14 cellular contexts compared by ENCODE assay signal in genomic region chr3:157500232-157500631, GRCh38. TPM values are rescaled to one million over a fixed set of nuclear protein-coding genes. Genes with fewer than 3 reads are reported as not detected.
DNase-seq lines count a peak whose midpoint lies in the region; ATAC-seq, FAIRE-seq and TF ChIP-seq lines count a peak whose summit lies in the region.
"Had no signal": no experiment of that assay in that cellular context is flagged by ENCODE, and none has a peak within 500 bp of the region (broad histone marks: within the 10 kb centered on the region; RNA-seq: fewer than 3 reads in every experiment).

No MANE protein-coding gene starts in this region.

- no peak overlapping the region for H3K9ac ChIP-seq in Karpas-422 (ENCODE audit: low read length)

- H3K27ac Mint-ChIP-seq in endothelial cell (ENCODE audit: unreplicated experiment) (peak overlapping the region; percentile 34), nephron (peak overlapping the region; percentile 91 to 97 (median 91))

- no peak overlapping the region for H3K4me3 ChIP-seq in Karpas-422 (ENCODE audit: low read length)

- H3K4me1 Mint-ChIP-seq in endothelial cell (ENCODE audit: unreplicated experiment) (peaks cover 40% of the 10 kb centered on the region), nephron (peaks cover 31% of the 10 kb centered on the region)

- H3K36me3 ChIP-seq in Karpas-422 (ENCODE audit: insufficient read depth, low read length) = no peaks in the 10 kb centered on the region

- H3K4me3 Mint-ChIP-seq in endothelial cell (ENCODE audit: unreplicated experiment) = peak overlapping the region; percentile 44
- peak overlapping the region; percentile 76 to 83 (median 81) for H3K4me3 Mint-ChIP-seq in nephron

- no peaks in the 10 kb centered on the region for H3K9me3 ChIP-seq in Karpas-422 (ENCODE audit: low read length)

- H3K27me3 Mint-ChIP-seq in endothelial cell (ENCODE audit: unreplicated experiment) (no peaks in the 10 kb centered on the region), nephron (ENCODE audit: low read depth) (peaks cover 20% of the 10 kb centered on the region)

- H3K9me3 Mint-ChIP-seq in endothelial cell (ENCODE audit: unreplicated experiment) (no peaks in the 10 kb centered on the region), nephron (no peaks in the 10 kb centered on the region)

- no peaks in the 10 kb centered on the region for H3K9me2 ChIP-seq in Karpas-422 (replicated peaks; ENCODE audit: insufficient read depth, low read length)

- DNase-seq in ACHN (peak; percentile 17), NCI-H146 treated with DMSO at 0.1 percent for 48 hours (lab: John Stamatoyannopoulos, UW; ENCODE audit: unreplicated experiment) (peak; percentile 51), endothelial cell (ENCODE audit: low spot score) (no peak), D721Med (ENCODE audit: insufficient read length, low spot score) (no peak), Karpas-422 (no peak)
- no peak for DNase-seq in activated CD8-positive, alpha-beta memory T cell treated with anti-CD3 and anti-CD28 coated beads, Interleukin-2, amount 50 U/mL, for 4 hours
- DNase-seq: DMS153; MV-4-11; NCI-H524; occipital lobe; Right ventricle myocardium superior; stimulated activated CD4-positive, alpha-beta T cell treated with anti-CD3 and anti-CD28 coated beads, Interleukin-1b, Interleukin-23, amount 100 ng/mL, for 48 hours had no signal

- no peaks in the 10 kb centered on the region for H3K79me2 ChIP-seq in Karpas-422 (ENCODE audit: low read length)

- no peaks in the 10 kb centered on the region for H3K36me3 Mint-ChIP-seq in endothelial cell (ENCODE audit: low read depth, unreplicated experiment)
- no peaks in the 10 kb centered on the region for H3K36me3 Mint-ChIP-seq in nephron (ENCODE audit: low read depth)

- in situ Hi-C loops in ACHN (cut with HindIII; ENCODE audit: low pct_ligation_motif_present, low pct_unique_long_range_greater_than_20kb, low sequenced_read_pairs) = no loop called here

- no peaks in the 10 kb centered on the region for H3K27me3 ChIP-seq in Karpas-422 (ENCODE audit: low read length)

- no peak overlapping the region for H3K27ac ChIP-seq in Karpas-422 (ENCODE audit: low read length)

- no peak overlapping the region for H3K4me2 ChIP-seq in Karpas-422 (ENCODE audit: low read depth, low read length, poor library complexity, severe bottlenecking)

- ATAC-seq in HG03571 (IDR thresholded peaks at IDR 0.05; ENCODE audit: unreplicated experiment) = no peak

- TF ChIP-seq CTCF in endothelial cell (IDR thresholded peaks at IDR 0.05; ENCODE audit: unreplicated experiment) (no peak), nephron (IDR thresholded peaks at IDR 0.05; ENCODE audit: unreplicated experiment in 3 of 3) (no peak), D721Med (IDR thresholded peaks at IDR 0.05; ENCODE audit: insufficient read depth, missing control alignments) (no peak)

- no peaks in the 10 kb centered on the region for H4K20me1 ChIP-seq in Karpas-422 (ENCODE audit: insufficient read depth, low read depth, low read length)

- H3K4me1 ChIP-seq in Karpas-422 (ENCODE audit: low read length) = no peaks in the 10 kb centered on the region

- no peak overlapping the region for H2AFZ ChIP-seq in Karpas-422 (ENCODE audit: low read length)

- no peak for FAIRE-seq in D721Med (lab: Jason Lieb, UNC)

RNA-seq across cellular contexts. Expression of gene VEPH1, which starts 3.0 kb away (rescaled TPM):
- 10.3 TPM for total RNA-seq in endothelial cell (ENCODE audit: unreplicated experiment)
- total RNA-seq in Karpas-422 (2014; rRNA removed; shearing (Covaris generic); ENCODE audit: low replicate concordance) = not detected in 2 replicates
- total RNA-seq: Right ventricle myocardium superior had no signal

Comparison
In these comparisons a context has a peak if more than half of its experiments do, and no peak if none do; other contexts are left out.
1. DNase-seq: peak in ACHN (single experiment) and NCI-H146 treated with DMSO at 0.1 percent for 48 hours (single experiment); none in endothelial cell (single experiment), activated CD8-positive, alpha-beta memory T cell treated with anti-CD3 and anti-CD28 coated beads, Interleukin-2, amount 50 U/mL, for 4 hours (single experiment), D721Med (single experiment) and Karpas-422 (single experiment).
2. RNA of gene VEPH1, which starts 3.0 kb away (total RNA-seq): 10.3 TPM in endothelial cell (single experiment); not detected in Karpas-422; every median in the first group is over 10 times any median in the second.